Comparison of ENCODE assay signal across 24 cellular contexts in the genomic region with DNA sequence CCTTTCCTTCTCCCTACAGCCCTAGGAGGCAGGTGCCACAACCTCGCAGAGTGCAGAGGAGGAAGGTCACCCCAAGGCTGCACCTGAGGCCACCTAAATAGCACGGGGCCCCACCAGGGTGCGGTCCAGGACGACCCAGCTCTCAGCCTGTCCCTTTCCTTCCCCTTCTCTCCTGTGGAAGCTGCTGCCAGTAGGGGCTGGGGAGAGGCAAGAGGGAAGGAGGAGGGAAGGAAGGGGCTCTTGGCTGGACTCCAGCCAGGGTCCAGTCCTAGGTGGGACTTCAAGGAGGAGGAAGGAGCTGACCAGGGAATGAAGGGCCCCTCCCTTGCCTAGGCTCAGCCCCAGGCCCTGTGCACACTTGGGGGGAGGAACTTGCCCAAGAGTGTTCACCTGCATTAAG.
"Had no signal": no experiment of that assay in that cellular context is flagged by ENCODE, and none has a peak within 500 bp of the region (broad histone marks: within the 10 kb centered on the region; RNA-seq: fewer than 3 reads in every experiment).

No MANE protein-coding gene starts in this region.

- H3K9me3 ChIP-seq: adrenal gland, body of pancreas had no signal

- H3K4me3 ChIP-seq: adrenal gland, body of pancreas had no signal

- H3K27me3 ChIP-seq: body of pancreas had no signal

- H3K27ac ChIP-seq: adrenal gland, body of pancreas had no signal

- DNase-seq: activated CD4-positive, alpha-beta memory T cell treated with anti-CD3 and anti-CD28 coated beads for 36 hours; activated CD4-positive, alpha-beta T cell treated with anti-CD3 and anti-CD28 coated beads for 36 hours; activated CD4-positive, alpha-beta T cell treated with anti-CD3 and anti-CD28 coated beads, Interleukin-2, amount 10 ng/mL, durations not matched to agents 24 days and 14 days; activated CD4-positive, CD25-positive, alpha-beta regulatory T cell; activated CD4-positive, CD25-positive, alpha-beta regulatory T cell treated with anti-CD3 and anti-CD28 coated beads, Interleukin-2, amount 50 U/mL, for 72 hours; activated CD8-positive, alpha-beta memory T cell treated with anti-CD3 and anti-CD28 coated beads, Interleukin-2, amount 10 ng/mL, durations not matched to agents 7 days and 5 days; activated CD8-positive, alpha-beta memory T cell treated with anti-CD3 and anti-CD28 coated beads, Interleukin-2, amount 50 U/mL, for 4 hours; activated CD8-positive, alpha-beta T cell treated with anti-CD3 and anti-CD28 coated beads, Interleukin-2, amount 10 ng/mL, durations not matched to agents 7 days and 5 days; activated effector memory CD4-positive, alpha-beta T cell treated with anti-CD3 and anti-CD28 coated beads, Interleukin-2, amount 50 U/mL, for 16 hours; activated naive CD4-positive, alpha-beta T cell treated with anti-CD3 and anti-CD28 coated beads for 36 hours; activated naive CD8-positive, alpha-beta T cell treated with anti-CD3 and anti-CD28 coated beads for 36 hours; activated naive CD8-positive, alpha-beta T cell treated with anti-CD3 and anti-CD28 coated beads, Interleukin-2, amount 50 U/mL, for 24 hours; activated T-cell treated with anti-CD3 and anti-CD28 coated beads, Interleukin-2, amount 50 U/mL, for 1 hour; activated T-cell treated with anti-CD3 and anti-CD28 coated beads, Interleukin-2, amount 50 U/mL, for 48 hours; adrenal gland; amygdala; aorta; body of pancreas; caudate nucleus; cortex of kidney; dermis blood vessel endothelial cell; effector CD8-positive, alpha-beta T cell; foreskin fibroblast; T-helper 2 cell had no signal

- H3K4me1 ChIP-seq: adrenal gland, body of pancreas had no signal

- H3K36me3 ChIP-seq: adrenal gland had no signal
